In genomic region chr12:74890237-74890599, GRCh38 we compare ENCODE assay signal across 8 cellular contexts.
DNase-seq lines count a peak whose midpoint lies in the region; ATAC-seq and TF ChIP-seq lines count a peak whose summit lies in the region.

No MANE protein-coding gene starts in this region.

- peaks cover 10 to 14% of the 10 kb centered on the region in 2 donors for H3K9me3 Mint-ChIP-seq in activated naive CD4-positive, alpha-beta T cell treated with anti-CD3 and anti-CD28 coated beads, Interleukin-2, amount 50 U/mL, for 72 hours
- no peaks in the 10 kb centered on the region for H3K9me3 Mint-ChIP-seq in activated naive CD4-positive, alpha-beta T cell treated with anti-CD3 and anti-CD28 coated beads, Interleukin-2, amount 10 ng/mL, durations not matched to agents 7 days and 5 days

- H3K27me3 Mint-ChIP-seq in activated naive CD4-positive, alpha-beta T cell treated with anti-CD3 and anti-CD28 coated beads, Interleukin-2, amount 10 ng/mL, durations not matched to agents 7 days and 5 days: no peaks in the 10 kb centered on the region

- no peak overlapping the region for H3K27ac Mint-ChIP-seq in activated naive CD4-positive, alpha-beta T cell treated with anti-CD3 and anti-CD28 coated beads, Interleukin-2, amount 50 U/mL, for 72 hours
- no peak overlapping the region for H3K27ac Mint-ChIP-seq in activated naive CD4-positive, alpha-beta T cell treated with anti-CD3 and anti-CD28 coated beads, Interleukin-2, amount 10 ng/mL, durations not matched to agents 7 days and 5 days

- CTCF ChIA-PET in activated naive CD4-positive, alpha-beta T cell treated with anti-CD3 and anti-CD28 coated beads, Interleukin-2, amount 10 ng/mL, durations not matched to agents 7 days and 5 days (lab: Charles Lee): no interaction called here

- H3K4me3 Mint-ChIP-seq in activated naive CD4-positive, alpha-beta T cell treated with anti-CD3 and anti-CD28 coated beads, Interleukin-2, amount 10 ng/mL, durations not matched to agents 7 days and 5 days: no peak overlapping the region

- DNase-seq in activated naive CD4-positive, alpha-beta T cell treated with anti-CD3 and anti-CD28 coated beads, Interleukin-2, amount 50 U/mL, for 72 hours (ENCODE audit: low spot score in 2 of 2): no peak
- no peak for DNase-seq in activated naive CD4-positive, alpha-beta T cell treated with anti-CD3 and anti-CD28 coated beads, Interleukin-2, amount 10 ng/mL, durations not matched to agents 7 days and 5 days
- DNase-seq in NCI-H510A (lab: John Stamatoyannopoulos, UW) (peak; percentile 26), epithelial cell of proximal tubule (ENCODE audit: low read depth) (peak; percentile 73), skeletal muscle cell (ENCODE audit: low read depth) (peak; percentile 73), MV-4-11 (lab: John Stamatoyannopoulos, UW) (no peak)
- no peak for DNase-seq in stimulated activated CD8-positive, alpha-beta memory T cell treated with anti-CD3 and anti-CD28 coated beads, Interleukin-4, amount 100 ng/mL, for 48 hours

- no peak for TF ChIP-seq CTCF in epithelial cell of proximal tubule (conservative IDR thresholded peaks at IDR 0.05; ENCODE audit: low read depth, low read length)

- peaks cover 4% of the 10 kb centered on the region for H3K4me1 Mint-ChIP-seq in activated naive CD4-positive, alpha-beta T cell treated with anti-CD3 and anti-CD28 coated beads, Interleukin-2, amount 10 ng/mL, durations not matched to agents 7 days and 5 days

- H3K4me3 ChIP-seq in epithelial cell of proximal tubule (ENCODE audit: low read depth, low read length) (no peak overlapping the region), skeletal muscle cell (ENCODE audit: low read depth, low read length) (no peak overlapping the region)

- ATAC-seq in activated naive CD4-positive, alpha-beta T cell treated with anti-CD3 and anti-CD28 coated beads, Interleukin-2, amount 50 U/mL, for 72 hours: peak; percentile 77 to 92
- ATAC-seq in HG02798 (IDR thresholded peaks at IDR 0.05; ENCODE audit: poor library complexity, unreplicated experiment): peak; percentile 93

- H3K36me3 Mint-ChIP-seq in activated naive CD4-positive, alpha-beta T cell treated with anti-CD3 and anti-CD28 coated beads, Interleukin-2, amount 50 U/mL, for 72 hours: no peaks in the 10 kb centered on the region
- H3K36me3 Mint-ChIP-seq in activated naive CD4-positive, alpha-beta T cell treated with anti-CD3 and anti-CD28 coated beads, Interleukin-2, amount 10 ng/mL, durations not matched to agents 7 days and 5 days: no peaks in the 10 kb centered on the region

Comparison
In these comparisons a context has a peak if more than half of its experiments do, and no peak if none do; other contexts are left out.
1. DNase-seq: peak in NCI-H510A (single experiment), epithelial cell of proximal tubule (single experiment) and skeletal muscle cell (single experiment); none in activated naive CD4-positive, alpha-beta T cell treated with anti-CD3 and anti-CD28 coated beads, Interleukin-2, amount 50 U/mL, for 72 hours (0 of 2), activated naive CD4-positive, alpha-beta T cell treated with anti-CD3 and anti-CD28 coated beads, Interleukin-2, amount 10 ng/mL, durations not matched to agents 7 days and 5 days (single experiment), stimulated activated CD8-positive, alpha-beta memory T cell treated with anti-CD3 and anti-CD28 coated beads, Interleukin-4, amount 100 ng/mL, for 48 hours (single experiment) and MV-4-11 (single experiment).